Comparison of ENCODE assay signal across 12 cellular contexts in genomic region chr3:156750874-156751245, GRCh38.
DNase-seq lines count a peak whose midpoint lies in the region; ATAC-seq, FAIRE-seq and TF ChIP-seq lines count a peak whose summit lies in the region.
"Had no signal": no experiment of that assay in that cellular context is flagged by ENCODE, and none has a peak within 500 bp of the region (broad histone marks: within the 10 kb centered on the region; RNA-seq: fewer than 3 reads in every experiment).

No MANE protein-coding gene starts in this region.

- H4K20me1 ChIP-seq in K562 (replicated peaks; ENCODE audit: control insufficient read depth, insufficient read depth, low read length): no peaks in the 10 kb centered on the region

- in situ Hi-C loops in K562 (cut with MboI): no loop called here

- TSS peak; percentile 81 for BruUV-seq in A673 (replicated peaks; lab: Mats Ljungman, UMichigan)
- BruUV-seq in K562 (replicated peaks; lab: Mats Ljungman, UMichigan): no TSS peak

- H3K27ac ChIP-seq in A673 (ENCODE audit: low read depth, low read length, poor library complexity, severe bottlenecking) (peak overlapping the region; percentile 78), K562 (ENCODE audit: extremely low read depth, low read depth, low read length) (no peak overlapping the region)
- H3K27ac ChIP-seq: coronary artery, ovary had no signal

- TF ChIP-seq EP300 in K562 (IDR thresholded peaks at IDR 0.05; ENCODE audit: low read length): no peak

- no peaks in the 10 kb centered on the region for H3K79me2 ChIP-seq in K562 (ENCODE audit: control insufficient read depth, insufficient read depth, low read length)

- CTCF ChIA-PET in A673 (lab: Charles Lee): no interaction called here
- CTCF ChIA-PET in K562 (lab: Yijun Ruan, JAX; ENCODE audit: low intra/inter-chr PET ratio): no interaction called here

- 59% methylated on average over 4 of the region's 4 CpGs for WGBS in K562 (ENCODE audit: insufficient coverage, low coverage, missing lambda C conversion rate)

- intact Hi-C loops in A673 (cut with micrococcal nuclease; ENCODE audit: unreplicated experiment): no loop called here
- intact Hi-C loops in K562 (cut with micrococcal nuclease): no loop called here

- no peaks in the 10 kb centered on the region for H3K27me3 ChIP-seq in A673 (replicated peaks; ENCODE audit: insufficient read depth, low read depth, low read length, poor library complexity)
- H3K27me3 ChIP-seq in K562 (ENCODE audit: control insufficient read depth in 2 of 2, insufficient read depth in 2 of 2, low read length in 2 of 2): no peaks in the 10 kb centered on the region
- no peaks in the 10 kb centered on the region for H3K27me3 ChIP-seq in H7 (ENCODE audit: control insufficient read depth, insufficient read depth, low read length)
- H3K27me3 ChIP-seq: ovary had no signal

- ATAC-seq in K562: no peak

- peak overlapping the region; percentile 11 for H3K4me3 ChIP-seq in A673 (ENCODE audit: low read depth, low read length, poor library complexity, severe bottlenecking)
- no peak overlapping the region for H3K4me3 ChIP-seq in K562
- no peak overlapping the region for H3K4me3 ChIP-seq in H7 (ENCODE audit: insufficient read depth, low read depth, low read length)
- H3K4me3 ChIP-seq: ovary had no signal

- peak; percentile 28 for DNase-seq in A673 (ENCODE audit: low spot score)
- DNase-seq in HT1080 (ENCODE audit: low read depth): peak; percentile 30
- no peak for DNase-seq in K562 (ENCODE audit: extremely low read depth in 1 of 4, low spot score in 3 of 4)
- peak; percentile 41 for DNase-seq in iris pigment epithelial cell (ENCODE audit: low read depth)
- no peak for DNase-seq in activated T-cell treated with anti-CD3 and anti-CD28 coated beads, Interleukin-2, amount 50 U/mL, for 1 hour
- DNase-seq in HTR-8/SVneo (ENCODE audit: insufficient read length, low spot score): no peak
- DNase-seq in H7: no peak
- DNase-seq in amniotic stem cell (lab: John Stamatoyannopoulos, UW): no peak
- DNase-seq: BE2C, T-helper 9 cell had no signal

- H3K9me1 ChIP-seq in K562 (ENCODE audit: control insufficient read depth, insufficient read depth, low read length): no peaks in the 10 kb centered on the region

- FAIRE-seq in K562 (lab: Jason Lieb, UNC) (no peak), HTR-8/SVneo (lab: Jason Lieb, UNC) (no peak)

- H3K9me3 ChIP-seq in A673 (ENCODE audit: low read depth, low read length, poor library complexity, severe bottlenecking) (peaks cover 12% of the 10 kb centered on the region), K562 (replicated peaks; ENCODE audit: control insufficient read depth, insufficient read depth, low read depth, low read length) (no peaks in the 10 kb centered on the region)
- H3K9me3 ChIP-seq: BE2C, ovary had no signal

- H3K4me2 ChIP-seq in K562 (ENCODE audit: insufficient read depth, low read length): no peak overlapping the region

- no peak for TF ChIP-seq POLR2A in K562 (conservative IDR thresholded peaks at IDR 0.05)

- TF ChIP-seq CTCF in A673 (conservative IDR thresholded peaks at IDR 0.05; ENCODE audit: low read depth, low read length) (no peak), K562 (IDR thresholded peaks at IDR 0.05 in 2 of 3, conservative IDR thresholded peaks at IDR 0.05 in 1 of 3; ENCODE audit: insufficient read depth in 2 of 3, low read depth in 1 of 3, low read length in 3 of 3) (no peak)

- H3K4me1 ChIP-seq in A673 (ENCODE audit: insufficient read depth, low read length, poor library complexity, severe bottlenecking) (peaks cover 31% of the 10 kb centered on the region), K562 (replicated peaks in 1 of 2; ENCODE audit: control insufficient read depth in 2 of 2, insufficient read depth in 2 of 2, low read length in 2 of 2) (no peaks in the 10 kb centered on the region; a peak in 2 of 5 replicates)
- H3K4me1 ChIP-seq: BE2C had no signal

- H3K9ac ChIP-seq in K562 (ENCODE audit: insufficient read depth in 1 of 2, low read depth in 2 of 2, low read length in 2 of 2): no peak overlapping the region

- POLR2A ChIA-PET in A673 (lab: Charles Lee; ENCODE audit: low non-redundant PET) (interaction anchor here (1.1 kb wide), 1 partner anchor 12 kb away, joined by 4 read pairs; no protein-coding TSS in a partner anchor), K562 (lab: Yijun Ruan, JAX) (interaction anchor here (1.0 to 1.7 kb wide), 3 partner anchors 9 to 15 kb away, joined by 3 to 7 read pairs (median 3); no protein-coding TSS in a partner anchor)

- H3K36me3 ChIP-seq in A673 (ENCODE audit: insufficient read depth, low read length, poor library complexity, severe bottlenecking) (no peaks in the 10 kb centered on the region), K562 (ENCODE audit: control insufficient read depth, insufficient read depth, low read length) (no peaks in the 10 kb centered on the region), H7 (replicated peaks; ENCODE audit: control insufficient read depth, insufficient read depth, low read length) (no peaks in the 10 kb centered on the region)
- H3K36me3 ChIP-seq: BE2C, ovary had no signal

- peak overlapping the region; percentile 54; the same call in 1 of the 2 replicates for H2AFZ ChIP-seq in K562 (ENCODE audit: low read depth, low read length)

- no peak for TF ChIP-seq RAD21 in K562 (CRISPR knock-in tag; conservative IDR thresholded peaks at IDR 0.05 in 1 of 2, IDR thresholded peaks at IDR 0.05 in 1 of 2)

TF ChIP-seq in K562, 482 proteins besides CTCF, POLR2A, EP300 and RAD21:
- TF ChIP-seq KLF16 (IDR thresholded peaks at IDR 0.05) (no peak), FIP1L1 (IDR thresholded peaks at IDR 0.05; ENCODE audit: low read depth, low read length, poor library complexity, severe bottlenecking) (no peak), ESRRA (IDR thresholded peaks at IDR 0.05; ENCODE audit: borderline replicate concordance, low read depth) (no peak), ZBTB8A (IDR thresholded peaks at IDR 0.05; ENCODE audit: partially characterized antibody) (no peak), HMBOX1 (IDR thresholded peaks at IDR 0.05) (peak; percentile 27; the same call in 1 of the 2 replicates), ZNF197 (CRISPR knock-in tag; IDR thresholded peaks at IDR 0.05; ENCODE audit: low read depth) (no peak)

Comparison
In these comparisons a context has a peak if more than half of its experiments do, and no peak if none do; other contexts are left out.
1. DNase-seq: peak in A673 (single experiment), HT1080 (single experiment) and iris pigment epithelial cell (single experiment); none in K562 (0 of 4), activated T-cell treated with anti-CD3 and anti-CD28 coated beads, Interleukin-2, amount 50 U/mL, for 1 hour (single experiment), HTR-8/SVneo (single experiment), H7 (single experiment) and amniotic stem cell (single experiment).